Comparison of ENCODE assay signal across 29 cellular contexts in the genomic region with DNA sequence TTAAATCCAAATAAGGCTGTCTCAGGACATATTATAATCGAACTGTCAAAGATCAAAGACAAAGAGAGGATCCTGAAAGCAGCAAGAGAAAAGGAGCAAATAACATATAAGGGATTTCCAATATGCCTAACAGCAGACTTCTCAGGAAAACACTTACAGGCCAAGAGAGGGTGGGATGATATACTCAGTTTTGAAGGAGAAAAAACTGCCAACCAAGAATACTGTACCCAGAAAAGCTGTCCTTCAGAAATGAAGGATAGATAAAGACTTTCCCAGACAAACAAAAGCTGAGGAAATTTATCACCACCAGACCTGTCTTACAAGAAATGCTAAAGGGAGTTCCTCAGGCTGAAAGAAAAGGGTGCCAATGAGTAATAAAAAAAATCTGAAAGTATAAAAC.
"Had no signal": no experiment of that assay in that cellular context is flagged by ENCODE, and none has a peak within 500 bp of the region (broad histone marks: within the 10 kb centered on the region; RNA-seq: fewer than 3 reads in every experiment).

No MANE protein-coding gene starts in this region.

- DNase-seq: activated effector memory CD4-positive, alpha-beta T cell treated with anti-CD3 and anti-CD28 coated beads, Interleukin-2, amount 50 U/mL, for 16 hours; activated effector memory CD4-positive, alpha-beta T cell treated with Interleukin-2 at 50 U/mL for 16 hours; activated gamma-delta T cell; activated gamma-delta T cell treated with Interleukin-2 at 50 U/mL for 16 hours; activated naive CD4-positive, alpha-beta T cell; activated naive CD4-positive, alpha-beta T cell treated with anti-CD3 and anti-CD28 coated beads for 36 hours; activated naive CD4-positive, alpha-beta T cell treated with anti-CD3 and anti-CD28 coated beads, Interleukin-2, amount 10 ng/mL, durations not matched to agents 7 days and 5 days; activated naive CD4-positive, alpha-beta T cell treated with anti-CD3 and anti-CD28 coated beads, Interleukin-2, amount 50 U/mL, for 16 hours; activated naive CD4-positive, alpha-beta T cell treated with Interleukin-2 at 50 U/mL for 16 hours; activated naive CD8-positive, alpha-beta T cell treated with anti-CD3 and anti-CD28 coated beads for 36 hours; activated naive CD8-positive, alpha-beta T cell treated with anti-CD3 and anti-CD28 coated beads, Interleukin-2, amount 10 ng/mL, durations not matched to agents 7 days and 5 days; activated naive CD8-positive, alpha-beta T cell treated with anti-CD3 and anti-CD28 coated beads, Interleukin-2, amount 50 U/mL, for 24 hours; activated T-cell treated with anti-CD3 and anti-CD28 coated beads, Interleukin-2, amount 50 U/mL, for 24 hours; activated T-cell treated with anti-CD3 and anti-CD28 coated beads, Interleukin-2, amount 50 U/mL, for 4 hours; activated T-cell treated with anti-CD3 and anti-CD28 coated beads, Interleukin-2, amount 50 U/mL, for 48 hours; activated T-cell treated with anti-CD3 and anti-CD28 coated beads, Interleukin-2, amount 50 U/mL, for 72 hours; adrenal gland; amniotic stem cell; amygdala; anterior cingulate cortex; aorta; body of pancreas; brain microvascular endothelial cell; caudate nucleus; central memory CD4-positive, alpha-beta T cell; cerebellar nuclear complex had no signal

- H3K36me3 ChIP-seq: adrenal gland, ascending aorta, brain microvascular endothelial cell, breast epithelium, cardiac muscle cell had no signal

- H3K4me1 ChIP-seq: adrenal gland, ascending aorta, body of pancreas, breast epithelium had no signal

- H3K9me3 ChIP-seq: adrenal gland had no signal

- H3K4me3 ChIP-seq: adrenal gland, ascending aorta, body of pancreas, breast epithelium, cardiac muscle cell had no signal

- H3K27ac ChIP-seq: adrenal gland, ascending aorta, body of pancreas, brain microvascular endothelial cell, breast epithelium, cardiac muscle cell had no signal
